19 cellular contexts compared by ENCODE assay signal in genomic region chr9:93218161-93218560, GRCh38. TPM values are rescaled to one million over a fixed set of nuclear protein-coding genes. Genes with fewer than 3 reads are reported as not detected.
"Had no signal": no experiment of that assay in that cellular context is flagged by ENCODE, and none has a peak within 500 bp of the region (broad histone marks: within the 10 kb centered on the region; RNA-seq: fewer than 3 reads in every experiment).

No MANE protein-coding gene starts in this region.

- H3K4me1 Mint-ChIP-seq: activated T-helper 17 cell treated with anti-CD3 and anti-CD28 coated beads, Interleukin-2, amount 50 U/mL, for 72 hours had no signal

- H3K4me3 ChIP-seq: coronary artery, hepatocyte had no signal

- H3K27me3 ChIP-seq: hepatocyte had no signal

- ATAC-seq: activated T-helper 17 cell treated with anti-CD3 and anti-CD28 coated beads, Interleukin-2, amount 50 U/mL, for 72 hours; SK-N-SH treated with all-trans-retinoic acid at 6 μM for 48 hours; stimulated activated naive CD8-positive, alpha-beta T cell treated with anti-CD3 and anti-CD28 coated beads, Interleukin-15, Interleukin-2, amounts not matched to agents 100 U/mL and 50 U/mL, for 24 hours had no signal

- H3K4me3 Mint-ChIP-seq: activated naive CD4-positive, alpha-beta T cell treated with anti-CD3 and anti-CD28 coated beads for 36 hours; activated T-helper 17 cell treated with anti-CD3 and anti-CD28 coated beads, Interleukin-2, amount 50 U/mL, for 72 hours; nephron had no signal

- H3K27ac Mint-ChIP-seq: activated naive CD4-positive, alpha-beta T cell treated with anti-CD3 and anti-CD28 coated beads for 36 hours; activated T-helper 17 cell treated with anti-CD3 and anti-CD28 coated beads, Interleukin-2, amount 50 U/mL, for 72 hours; nephron had no signal

- H3K27me3 Mint-ChIP-seq: activated T-helper 17 cell treated with anti-CD3 and anti-CD28 coated beads, Interleukin-2, amount 50 U/mL, for 72 hours had no signal

- H3K27ac ChIP-seq: coronary artery, hepatocyte had no signal

- FAIRE-seq: endothelial cell of umbilical vein, frontal cortex, urothelium cell line had no signal

- DNase-seq: activated CD4-positive, alpha-beta T cell treated with anti-CD3 and anti-CD28 coated beads, Interleukin-2, amount 50 U/mL, for 1 hour; activated CD4-positive, CD25-positive, alpha-beta regulatory T cell; activated naive CD4-positive, alpha-beta T cell treated with anti-CD3 and anti-CD28 coated beads for 36 hours; activated T-cell treated with anti-CD3 and anti-CD28 coated beads for 4 hours; caudate nucleus; effector CD4-positive, alpha-beta T cell; kidney glomerular epithelial cell; mammary epithelial cell; retina; stimulated activated CD4-positive, alpha-beta T cell treated with anti-CD3 and anti-CD28 coated beads, Interleukin-2, amount 100 ng/mL, for 24 hours; stimulated activated naive CD8-positive, alpha-beta T cell treated with anti-CD3 and anti-CD28 coated beads, Interleukin-15, Interleukin-2, amounts not matched to agents 100 U/mL and 50 U/mL, for 24 hours had no signal

RNA-seq across cellular contexts. Expression of gene WNK2, which starts 34.2 kb away (rescaled TPM):
- total RNA-seq: endothelial cell of umbilical vein had no signal
- polyA plus RNA-seq: endothelial cell of umbilical vein had no signal
